ENCODE assay signal across 11 cellular contexts in genomic region chr21:28393279-28393678, GRCh38.
DNase-seq lines count a peak whose midpoint lies in the region; ATAC-seq and TF ChIP-seq lines count a peak whose summit lies in the region.
"Had no signal": no experiment of that assay in that cellular context is flagged by ENCODE, and none has a peak within 500 bp of the region (broad histone marks: within the 10 kb centered on the region; RNA-seq: fewer than 3 reads in every experiment).

No MANE protein-coding gene starts in this region.

- TF ChIP-seq CTCF in lower lobe of right lung (IDR thresholded peaks at IDR 0.05), result no peak

- no peaks in the 10 kb centered on the region for H3K36me3 ChIP-seq in lower lobe of right lung
- H3K36me3 ChIP-seq in naive thymus-derived CD4-positive, alpha-beta T cell (ENCODE audit: control insufficient read depth in 2 of 3, insufficient read depth in 3 of 3, low read length in 3 of 3), result no peaks in the 10 kb centered on the region

- peak; percentile 76 to 81 for ATAC-seq in lower lobe of right lung
- no peak for ATAC-seq in naive thymus-derived CD4-positive, alpha-beta T cell
- no peak for ATAC-seq in HG03354 (IDR thresholded peaks at IDR 0.05; ENCODE audit: poor library complexity, severe bottlenecking, unreplicated experiment)
- ATAC-seq in HG02763 (IDR thresholded peaks at IDR 0.05; ENCODE audit: unreplicated experiment), result no peak

- H3K9me3 Mint-ChIP-seq in naive thymus-derived CD4-positive, alpha-beta T cell, result peaks cover 0 to 10% (median 5%) of the 10 kb centered on the region in 11 donors

- H3K27me3 Mint-ChIP-seq in naive thymus-derived CD4-positive, alpha-beta T cell, result peaks cover 0 to 7% (median 0%) of the 10 kb centered on the region in 5 donors

- no peaks in the 10 kb centered on the region for H3K4me1 ChIP-seq in lower lobe of right lung
- H3K4me1 ChIP-seq in naive thymus-derived CD4-positive, alpha-beta T cell (ENCODE audit: control insufficient read depth in 2 of 2, insufficient read depth in 2 of 2, low read length in 2 of 2), result no peaks in the 10 kb centered on the region

- H3K4me3 Mint-ChIP-seq in naive thymus-derived CD4-positive, alpha-beta T cell, result no peak overlapping the region
- H3K4me3 Mint-ChIP-seq: neural crest cell; T-helper 2 cell treated with Interferon-gamma antibody and Interleukin-4, amounts not matched to agents 5 μg/mL and 100 μg/mL, for 36 hours had no signal

- peak; percentile 70 for DNase-seq in DMS153 (lab: John Stamatoyannopoulos, UW)
- DNase-seq in NCI-H1417 treated with DMSO at 0.1 percent for 48 hours (lab: John Stamatoyannopoulos, UW), result peak; percentile 92
- DNase-seq in SHP77 (lab: John Stamatoyannopoulos, UW), result peak; percentile 58 to 72
- DNase-seq in lower lobe of right lung, result peak; percentile 48
- no peak for DNase-seq in naive thymus-derived CD4-positive, alpha-beta T cell
- DNase-seq in activated CD4-positive, alpha-beta T cell treated with anti-CD3 and anti-CD28 coated beads for 48 hours, result no peak
- DNase-seq: AML-193 had no signal

- CTCF ChIA-PET in naive thymus-derived CD4-positive, alpha-beta T cell (lab: Charles Lee), result no interaction called here

- no peak overlapping the region for H3K27ac Mint-ChIP-seq in naive thymus-derived CD4-positive, alpha-beta T cell
- H3K27ac Mint-ChIP-seq: T-helper 2 cell treated with Interferon-gamma antibody and Interleukin-4, amounts not matched to agents 5 μg/mL and 100 μg/mL, for 36 hours had no signal

- H3K36me3 Mint-ChIP-seq in naive thymus-derived CD4-positive, alpha-beta T cell, result peaks cover 0 to 5% (median 0%) of the 10 kb centered on the region in 5 donors

- POLR2A ChIA-PET in naive thymus-derived CD4-positive, alpha-beta T cell (lab: Charles Lee), result no interaction called here

- no peaks in the 10 kb centered on the region for H3K9me3 ChIP-seq in lower lobe of right lung
- H3K9me3 ChIP-seq in naive thymus-derived CD4-positive, alpha-beta T cell (ENCODE audit: control insufficient read depth in 2 of 3, low read length in 3 of 3), result no peaks in the 10 kb centered on the region

- no peak overlapping the region for H3K27ac ChIP-seq in lower lobe of right lung
- H3K27ac ChIP-seq in naive thymus-derived CD4-positive, alpha-beta T cell (ENCODE audit: low read depth, low read length), result no peak overlapping the region

- H3K4me1 Mint-ChIP-seq in naive thymus-derived CD4-positive, alpha-beta T cell, result no peaks in the 10 kb centered on the region
- H3K4me1 Mint-ChIP-seq: neural crest cell had no signal

- H3K4me3 ChIP-seq in lower lobe of right lung, result no peak overlapping the region
- H3K4me3 ChIP-seq in naive thymus-derived CD4-positive, alpha-beta T cell (ENCODE audit: low read length), result no peak overlapping the region

- intact Hi-C loops in lower lobe of right lung (cut with DNase I), result no loop called here
- intact Hi-C loops in naive thymus-derived CD4-positive, alpha-beta T cell (cut with micrococcal nuclease), result no loop called here

- no peaks in the 10 kb centered on the region for H3K27me3 ChIP-seq in lower lobe of right lung (ENCODE audit: low read depth)
- H3K27me3 ChIP-seq in naive thymus-derived CD4-positive, alpha-beta T cell (ENCODE audit: control insufficient read depth in 2 of 2, insufficient read depth in 2 of 2, low read length in 2 of 2), result no peaks in the 10 kb centered on the region

Comparison
In these comparisons a context has a peak if more than half of its experiments do, and no peak if none do; other contexts are left out.
1. DNase-seq: peak in DMS153 (single experiment), NCI-H1417 treated with DMSO at 0.1 percent for 48 hours (single experiment), SHP77 (2 of 2) and lower lobe of right lung (single experiment); none in naive thymus-derived CD4-positive, alpha-beta T cell (0 of 9) and activated CD4-positive, alpha-beta T cell treated with anti-CD3 and anti-CD28 coated beads for 48 hours (single experiment).
2. ATAC-seq: peak in lower lobe of right lung (2 of 2); none in naive thymus-derived CD4-positive, alpha-beta T cell (single experiment), HG03354 (single experiment) and HG02763 (single experiment).